Comparison of ENCODE assay signal across 22 cellular contexts in genomic region chr7:50362142-50362541, GRCh38. TPM values are rescaled to one million over a fixed set of nuclear protein-coding genes. Genes with fewer than 3 reads are reported as not detected.
DNase-seq lines count a peak whose midpoint lies in the region; ATAC-seq and TF ChIP-seq lines count a peak whose summit lies in the region.
"Had no signal": no experiment of that assay in that cellular context is flagged by ENCODE, and none has a peak within 500 bp of the region (broad histone marks: within the 10 kb centered on the region; RNA-seq: fewer than 3 reads in every experiment).

No MANE protein-coding gene starts in this region.

- no peaks in the 10 kb centered on the region for H3K36me3 ChIP-seq in gastroesophageal sphincter
- H3K36me3 ChIP-seq: colonic mucosa, thoracic aorta had no signal

- no peak for DNase-seq in activated CD4-positive, alpha-beta T cell treated with anti-CD3 and anti-CD28 coated beads for 36 hours
- DNase-seq in activated CD4-positive, alpha-beta T cell treated with anti-CD3 and anti-CD28 coated beads, Interleukin-2, amount 50 U/mL, for 48 hours = no peak
- DNase-seq in natural killer cell treated with Interleukin-12 subunit alpha and Interleukin-12 subunit beta and Interleukin-15 and Interleukin-18, amount 100 ng/mL, for 72 hours (ENCODE audit: low spot score) = no peak
- no peak for DNase-seq in erythroblast (lab: John Stamatoyannopoulos, UW)
- no peak for DNase-seq in GM10266 (ENCODE audit: extremely low spot score)
- DNase-seq: C1 segment of cervical spinal cord; colonic mucosa; DMS53; foreskin fibroblast; kidney glomerular epithelial cell; NCI-H1092 treated with DMSO at 0.1 percent for 48 hours; NCI-H2171 treated with DMSO at 0.1 percent for 48 hours; NCI-H69; psoas muscle; SIG-M5; stimulated activated CD4-positive, alpha-beta T cell treated with anti-CD3 and anti-CD28 coated beads, Interleukin-4, amount 100 ng/mL, for 24 hours had no signal

- intact Hi-C loops in activated CD4-positive, alpha-beta T cell treated with anti-CD3 and anti-CD28 coated beads for 36 hours (cut with DNase I, micrococcal nuclease) = no loop called here

- peaks cover 18% of the 10 kb centered on the region for H3K27me3 ChIP-seq in gastroesophageal sphincter
- H3K27me3 ChIP-seq: colonic mucosa had no signal

- TF ChIP-seq EP300 in gastroesophageal sphincter (IDR thresholded peaks at IDR 0.05) = no peak

- TF ChIP-seq POLR2A in erythroblast (IDR thresholded peaks at IDR 0.05; ENCODE audit: low read length) (no peak), gastroesophageal sphincter (IDR thresholded peaks at IDR 0.05) (no peak)

- no peak for ATAC-seq in activated CD4-positive, alpha-beta T cell treated with anti-CD3 and anti-CD28 coated beads for 36 hours
- no peak for ATAC-seq in activated T-helper 17 cell treated with anti-CD3 and anti-CD28 coated beads, Interleukin-2, amount 50 U/mL, for 72 hours (replicated peaks)
- no peak for ATAC-seq in natural killer cell treated with Interleukin-12 subunit alpha and Interleukin-12 subunit beta and Interleukin-15 and Interleukin-18, amount 100 ng/mL, for 72 hours
- ATAC-seq in gastroesophageal sphincter = no peak
- ATAC-seq: psoas muscle had no signal

- WGBS in gastroesophageal sphincter (ENCODE audit: low coverage in 1 of 2), 2 donors = 67 to 70% methylated on average over 2 to 5 of the region's 5 CpGs

- peak overlapping the region; percentile 99 for H3K27ac Mint-ChIP-seq in activated CD4-positive, alpha-beta T cell treated with anti-CD3 and anti-CD28 coated beads for 36 hours
- peak overlapping the region; percentile 81 to 98 (median 97) for H3K27ac Mint-ChIP-seq in IgD-negative memory B cell
- peak overlapping the region; percentile 95 for H3K27ac Mint-ChIP-seq in activated T-helper 17 cell treated with anti-CD3 and anti-CD28 coated beads, Interleukin-2, amount 50 U/mL, for 72 hours
- H3K27ac Mint-ChIP-seq in natural killer cell treated with Interleukin-12 subunit alpha and Interleukin-12 subunit beta and Interleukin-15 and Interleukin-18, amount 100 ng/mL, for 72 hours = no peak overlapping the region

- H3K4me1 ChIP-seq in gastroesophageal sphincter = no peaks in the 10 kb centered on the region
- H3K4me1 ChIP-seq: colonic mucosa, psoas muscle had no signal

- H3K4me1 Mint-ChIP-seq in activated CD4-positive, alpha-beta T cell treated with anti-CD3 and anti-CD28 coated beads for 36 hours = peaks cover 97% of the 10 kb centered on the region
- peaks cover 43 to 76% (median 48%) of the 10 kb centered on the region in 3 donors for H3K4me1 Mint-ChIP-seq in IgD-negative memory B cell
- H3K4me1 Mint-ChIP-seq in activated T-helper 17 cell treated with anti-CD3 and anti-CD28 coated beads, Interleukin-2, amount 50 U/mL, for 72 hours = peaks cover 73% of the 10 kb centered on the region
- H3K4me1 Mint-ChIP-seq in natural killer cell treated with Interleukin-12 subunit alpha and Interleukin-12 subunit beta and Interleukin-15 and Interleukin-18, amount 100 ng/mL, for 72 hours (ENCODE audit: low read depth in 2 of 2) = peaks cover 87 to 95% of the 10 kb centered on the region in 2 donors

- no peaks in the 10 kb centered on the region for H3K27me3 Mint-ChIP-seq in activated CD4-positive, alpha-beta T cell treated with anti-CD3 and anti-CD28 coated beads for 36 hours
- H3K27me3 Mint-ChIP-seq in IgD-negative memory B cell = no peaks in the 10 kb centered on the region
- no peaks in the 10 kb centered on the region for H3K27me3 Mint-ChIP-seq in activated T-helper 17 cell treated with anti-CD3 and anti-CD28 coated beads, Interleukin-2, amount 50 U/mL, for 72 hours
- no peaks in the 10 kb centered on the region for H3K27me3 Mint-ChIP-seq in natural killer cell treated with Interleukin-12 subunit alpha and Interleukin-12 subunit beta and Interleukin-15 and Interleukin-18, amount 100 ng/mL, for 72 hours

- H3K27ac ChIP-seq in gastroesophageal sphincter = no peak overlapping the region
- H3K27ac ChIP-seq: colonic mucosa, KMS-11, psoas muscle, thoracic aorta had no signal

- no peak overlapping the region for H3K4me3 ChIP-seq in gastroesophageal sphincter
- H3K4me3 ChIP-seq: colonic mucosa, psoas muscle, thoracic aorta had no signal

- no peak for TF ChIP-seq CTCF in GM10266 (IDR thresholded peaks at IDR 0.05; ENCODE audit: control insufficient read depth, insufficient read depth, low read depth, missing control alignments)
- TF ChIP-seq CTCF in gastroesophageal sphincter (IDR thresholded peaks at IDR 0.05) = no peak

- H3K4me3 Mint-ChIP-seq in activated CD4-positive, alpha-beta T cell treated with anti-CD3 and anti-CD28 coated beads for 36 hours = no peak overlapping the region
- peak overlapping the region in 1 of 4 donors; percentile 19 for H3K4me3 Mint-ChIP-seq in IgD-negative memory B cell
- H3K4me3 Mint-ChIP-seq in activated T-helper 17 cell treated with anti-CD3 and anti-CD28 coated beads, Interleukin-2, amount 50 U/mL, for 72 hours = no peak overlapping the region
- peak overlapping the region; percentile 88 for H3K4me3 Mint-ChIP-seq in natural killer cell treated with Interleukin-12 subunit alpha and Interleukin-12 subunit beta and Interleukin-15 and Interleukin-18, amount 100 ng/mL, for 72 hours

- H3K9me3 ChIP-seq in gastroesophageal sphincter = no peaks in the 10 kb centered on the region
- H3K9me3 ChIP-seq: colonic mucosa, psoas muscle, thoracic aorta had no signal

- POLR2A ChIA-PET in activated CD4-positive, alpha-beta T cell treated with anti-CD3 and anti-CD28 coated beads for 36 hours (lab: Charles Lee) = interaction anchor here (0.8 to 7.2 kb wide), 4 partner anchors 11 to 155 kb away, joined by 3 to 67 read pairs (median 3); no protein-coding TSS in a partner anchor

- peaks cover 92% of the 10 kb centered on the region for H3K36me3 Mint-ChIP-seq in activated CD4-positive, alpha-beta T cell treated with anti-CD3 and anti-CD28 coated beads for 36 hours (ENCODE audit: low read depth)
- H3K36me3 Mint-ChIP-seq in IgD-negative memory B cell = peaks cover 10% of the 10 kb centered on the region
- peaks cover 100% of the 10 kb centered on the region for H3K36me3 Mint-ChIP-seq in activated T-helper 17 cell treated with anti-CD3 and anti-CD28 coated beads, Interleukin-2, amount 50 U/mL, for 72 hours (ENCODE audit: low read depth)
- peaks cover 61% of the 10 kb centered on the region for H3K36me3 Mint-ChIP-seq in natural killer cell treated with Interleukin-12 subunit alpha and Interleukin-12 subunit beta and Interleukin-15 and Interleukin-18, amount 100 ng/mL, for 72 hours

- H3K9me3 Mint-ChIP-seq in activated CD4-positive, alpha-beta T cell treated with anti-CD3 and anti-CD28 coated beads for 36 hours (ENCODE audit: low read depth) = no peaks in the 10 kb centered on the region
- H3K9me3 Mint-ChIP-seq in IgD-negative memory B cell = no peaks in the 10 kb centered on the region
- no peaks in the 10 kb centered on the region for H3K9me3 Mint-ChIP-seq in activated T-helper 17 cell treated with anti-CD3 and anti-CD28 coated beads, Interleukin-2, amount 50 U/mL, for 72 hours
- H3K9me3 Mint-ChIP-seq in natural killer cell treated with Interleukin-12 subunit alpha and Interleukin-12 subunit beta and Interleukin-15 and Interleukin-18, amount 100 ng/mL, for 72 hours = peaks cover 5% of the 10 kb centered on the region

- CTCF ChIA-PET in activated CD4-positive, alpha-beta T cell treated with anti-CD3 and anti-CD28 coated beads for 36 hours (lab: Charles Lee) = interaction anchor here (0.6 to 13.7 kb wide), 9 partner anchors 10 to 182 kb away, joined by 3 to 214 read pairs (median 3); no protein-coding TSS in a partner anchor

RNA-seq across cellular contexts. Expression of gene IKZF1, which starts 57.6 kb away (rescaled TPM):
- total RNA-seq in activated CD4-positive, alpha-beta T cell treated with anti-CD3 and anti-CD28 coated beads for 36 hours = 100 to 1,000 TPM; 245 to 260 TPM
- polyA plus RNA-seq in IgD-negative memory B cell = 213 TPM
- total RNA-seq in activated T-helper 17 cell treated with anti-CD3 and anti-CD28 coated beads, Interleukin-2, amount 50 U/mL, for 72 hours = 100 to 1,000 TPM; 253 to 343 TPM
- 100 to 1,000 TPM; 290 to 416 TPM for total RNA-seq in natural killer cell treated with Interleukin-12 subunit alpha and Interleukin-12 subunit beta and Interleukin-15 and Interleukin-18, amount 100 ng/mL, for 72 hours
- 10 to 100 TPM in 1 of 4 donors, 1 to 10 TPM in 3; 2.5 to 14.1 (median 5.9) TPM for total RNA-seq in gastroesophageal sphincter
- total RNA-seq: A172 had no signal

Comparison
In these comparisons a context has a peak if more than half of its experiments do, and no peak if none do; other contexts are left out.
1. H3K27ac Mint-ChIP-seq: peak in activated CD4-positive, alpha-beta T cell treated with anti-CD3 and anti-CD28 coated beads for 36 hours (single experiment), IgD-negative memory B cell (3 of 3) and activated T-helper 17 cell treated with anti-CD3 and anti-CD28 coated beads, Interleukin-2, amount 50 U/mL, for 72 hours (single experiment); none in natural killer cell treated with Interleukin-12 subunit alpha and Interleukin-12 subunit beta and Interleukin-15 and Interleukin-18, amount 100 ng/mL, for 72 hours (0 of 2).
2. RNA of gene IKZF1, which starts 57.6 kb away (total RNA-seq): 290 to 416 TPM in natural killer cell treated with Interleukin-12 subunit alpha and Interleukin-12 subunit beta and Interleukin-15 and Interleukin-18, amount 100 ng/mL, for 72 hours, 253 to 343 TPM in activated T-helper 17 cell treated with anti-CD3 and anti-CD28 coated beads, Interleukin-2, amount 50 U/mL, for 72 hours and 245 to 260 TPM in activated CD4-positive, alpha-beta T cell treated with anti-CD3 and anti-CD28 coated beads for 36 hours; 2.5 to 14.1 TPM in gastroesophageal sphincter; every median in the first group is over 10 times any median in the second.